ENCODE assay signal across 8 cellular contexts in the genomic region with DNA sequence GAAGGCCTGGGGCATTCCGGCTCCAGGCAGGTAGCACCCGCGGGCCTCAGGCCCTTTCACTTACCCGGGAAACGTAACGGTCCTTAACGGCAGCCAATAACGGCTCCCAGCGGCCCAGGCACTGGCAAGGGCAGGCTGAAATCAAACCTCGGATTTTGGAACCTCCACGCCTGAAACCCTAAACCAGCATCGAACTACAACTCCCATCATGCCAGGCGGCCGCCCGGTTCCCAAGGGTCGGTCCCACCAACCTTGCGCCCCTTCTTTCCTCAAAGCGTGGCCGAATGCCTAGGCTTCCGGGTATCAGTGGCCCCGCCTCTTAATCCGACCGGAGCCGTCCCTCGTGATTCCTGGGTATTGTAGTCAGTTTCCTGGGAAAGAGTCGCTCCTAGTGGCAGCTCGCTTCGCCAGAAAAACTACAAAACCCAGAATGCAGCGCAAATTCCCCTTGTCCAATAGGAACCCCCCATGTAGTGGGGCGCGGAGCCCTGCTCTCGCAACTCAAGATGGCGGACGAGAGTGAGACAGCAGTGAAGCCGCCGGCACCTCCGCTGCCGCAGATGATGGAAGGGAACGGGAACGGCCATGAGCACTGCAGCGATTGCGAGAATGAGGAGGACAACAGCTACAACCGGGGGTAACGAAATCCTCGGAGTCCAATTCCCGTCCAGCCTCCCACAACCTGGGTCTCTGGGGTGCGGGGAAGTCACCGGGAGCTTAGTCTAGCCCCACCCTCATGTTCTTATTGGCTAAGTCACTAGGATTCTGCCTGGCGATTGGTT. TPM values are rescaled to one million over a fixed set of nuclear protein-coding genes. Genes with fewer than 3 reads are reported as not detected.
DNase-seq lines count a peak whose midpoint lies in the region; ATAC-seq and TF ChIP-seq lines count a peak whose summit lies in the region.

A gene (plus strand): TSS at position 494 of the 782 bp plus-strand sequence. CDS start 13 bp downstream, at position 507.

- H3K36me3 Mint-ChIP-seq in WTC11 = peaks cover 6% of the 10 kb centered on the region

- TF ChIP-seq CTCF in AG04450 (IDR thresholded peaks at IDR 0.05; ENCODE audit: low read depth, low read length) (no peak), WTC11 (IDR thresholded peaks at IDR 0.05) (no peak), cardiac fibroblast (IDR thresholded peaks at IDR 0.05; ENCODE audit: low read depth, low read length) (no peak), smooth muscle cell (IDR thresholded peaks at IDR 0.05; ENCODE audit: borderline replicate concordance, insufficient read depth, poor library complexity, severe bottlenecking) (no peak)

- no peaks in the 10 kb centered on the region for H3K36me3 ChIP-seq in smooth muscle cell (ENCODE audit: low read depth)

- peaks cover 4% of the 10 kb centered on the region for H3K4me1 Mint-ChIP-seq in WTC11

- H3K27me3 ChIP-seq in AG04450 (ENCODE audit: control insufficient read depth, insufficient read depth, low read length) (no peaks in the 10 kb centered on the region), smooth muscle cell (ENCODE audit: low read depth) (no peaks in the 10 kb centered on the region)

- H3K4me1 ChIP-seq in smooth muscle cell (ENCODE audit: low read depth) = peaks cover 16% of the 10 kb centered on the region

- H4K20me1 ChIP-seq in smooth muscle cell (ENCODE audit: low read depth) = peaks cover 43% of the 10 kb centered on the region

- POLR2A ChIA-PET in AG04450 (lab: Yijun Ruan, JAX) = interaction anchor here (0.5 to 2.5 kb wide), 10 partner anchors 9 to 162 kb away, joined by 3 to 26 read pairs (median 6); a partner anchor contains a TSS
- POLR2A ChIA-PET in WTC11 (lab: Charles Lee) = interaction anchor here (0.5 to 1.3 kb wide), 6 partner anchors 22 to 952 kb away, joined by 3 to 11 read pairs (median 3); a partner anchor contains a TSS

- 1% methylated on average over 49 of the region's 49 CpGs for WGBS in smooth muscle cell (ENCODE audit: low lambda C conversion rate)

- no peaks in the 10 kb centered on the region; the same call in 1 of the 2 replicates for H3K9me3 ChIP-seq in AG04450 (ENCODE audit: control insufficient read depth, insufficient read depth, low read length)
- H3K9me3 ChIP-seq in smooth muscle cell (replicated peaks; ENCODE audit: low read depth) = no peaks in the 10 kb centered on the region

- ATAC-seq in GM18909 (IDR thresholded peaks at IDR 0.05; ENCODE audit: poor library complexity, unreplicated experiment) (peak; percentile 90), HG03175 (IDR thresholded peaks at IDR 0.05; ENCODE audit: unreplicated experiment) (peak; percentile 87), WTC11 (peak; percentile 96)

- H3K4me2 ChIP-seq in smooth muscle cell = peak within 1 kb of the TSS; percentile 97

- peak within 1 kb of the TSS; percentile 100 for H3K27ac Mint-ChIP-seq in WTC11

- peaks cover 61% of the 10 kb centered on the region for H3K79me2 ChIP-seq in smooth muscle cell (ENCODE audit: low read depth)

- no peaks in the 10 kb centered on the region for H3K9me3 Mint-ChIP-seq in WTC11

- peak within 1 kb of the TSS; percentile 91 for H3K4me3 ChIP-seq in AG04450 (ENCODE audit: low read depth, low read length)
- peak within 1 kb of the TSS; percentile 80 to 98 for H3K4me3 ChIP-seq in cardiac fibroblast (replicated peaks in 1 of 2; ENCODE audit: low read depth in 2 of 2, low read length in 2 of 2)
- peak within 1 kb of the TSS; percentile 94 for H3K4me3 ChIP-seq in smooth muscle cell

- H3K27ac ChIP-seq in AG04450 (ENCODE audit: low read depth, low read length) = peak within 1 kb of the TSS; percentile 84
- H3K27ac ChIP-seq in smooth muscle cell (ENCODE audit: low read depth) = peak within 1 kb of the TSS; percentile 88

- no peaks in the 10 kb centered on the region for H3K27me3 Mint-ChIP-seq in WTC11 (ENCODE audit: low read depth)

- peak within 1 kb of the TSS; percentile 95 for H3K9ac ChIP-seq in smooth muscle cell (ENCODE audit: low read depth)

- CTCF ChIA-PET in AG04450 (lab: Charles Lee) (interaction anchor here (1.6 to 3.3 kb wide), 4 partner anchors 35 to 88 kb away, joined by 3 to 14 read pairs (median 7); a partner anchor contains a TSS), WTC11 (lab: Charles Lee) (interaction anchor here (0.6 to 2.7 kb wide), 11 partner anchors 12 to 141 kb away, joined by 3 to 19 read pairs (median 4); a partner anchor contains a TSS)

- no peaks in the 10 kb centered on the region for H3F3A ChIP-seq in smooth muscle cell (ENCODE audit: low read depth)

- DNase-seq in AG04450 (ENCODE audit: low read depth, low spot score) (peak; percentile 98), NCI-H226 (peak; percentile 99), WTC11 (ENCODE audit: low spot score) (peak; percentile 98), cardiac fibroblast (ENCODE audit: low read depth in 2 of 2) (peak; percentile 100), iPS-NIHi7 (ENCODE audit: extremely low spot score) (peak; percentile 96), smooth muscle cell (lab: John Stamatoyannopoulos, UW; ENCODE audit: unreplicated experiment) (peak; percentile 83)

- peak within 1 kb of the TSS; percentile 99 for H3K4me3 Mint-ChIP-seq in WTC11

- peak within 1 kb of the TSS; percentile 88 for H2AFZ ChIP-seq in smooth muscle cell (ENCODE audit: low read depth)

TF ChIP-seq in WTC11, 78 proteins besides CTCF, POLR2A, EP300 and RAD21 (continues in another document):
- TF ChIP-seq HMGA2 (CRISPR knock-in tag; IDR thresholded peaks at IDR 0.05) = no peak
- TF ChIP-seq ATF1 (CRISPR knock-in tag; IDR thresholded peaks at IDR 0.05) = no peak
- no peak for TF ChIP-seq RORB (CRISPR knock-in tag; IDR thresholded peaks at IDR 0.05)
- TF ChIP-seq, protein P1, sequence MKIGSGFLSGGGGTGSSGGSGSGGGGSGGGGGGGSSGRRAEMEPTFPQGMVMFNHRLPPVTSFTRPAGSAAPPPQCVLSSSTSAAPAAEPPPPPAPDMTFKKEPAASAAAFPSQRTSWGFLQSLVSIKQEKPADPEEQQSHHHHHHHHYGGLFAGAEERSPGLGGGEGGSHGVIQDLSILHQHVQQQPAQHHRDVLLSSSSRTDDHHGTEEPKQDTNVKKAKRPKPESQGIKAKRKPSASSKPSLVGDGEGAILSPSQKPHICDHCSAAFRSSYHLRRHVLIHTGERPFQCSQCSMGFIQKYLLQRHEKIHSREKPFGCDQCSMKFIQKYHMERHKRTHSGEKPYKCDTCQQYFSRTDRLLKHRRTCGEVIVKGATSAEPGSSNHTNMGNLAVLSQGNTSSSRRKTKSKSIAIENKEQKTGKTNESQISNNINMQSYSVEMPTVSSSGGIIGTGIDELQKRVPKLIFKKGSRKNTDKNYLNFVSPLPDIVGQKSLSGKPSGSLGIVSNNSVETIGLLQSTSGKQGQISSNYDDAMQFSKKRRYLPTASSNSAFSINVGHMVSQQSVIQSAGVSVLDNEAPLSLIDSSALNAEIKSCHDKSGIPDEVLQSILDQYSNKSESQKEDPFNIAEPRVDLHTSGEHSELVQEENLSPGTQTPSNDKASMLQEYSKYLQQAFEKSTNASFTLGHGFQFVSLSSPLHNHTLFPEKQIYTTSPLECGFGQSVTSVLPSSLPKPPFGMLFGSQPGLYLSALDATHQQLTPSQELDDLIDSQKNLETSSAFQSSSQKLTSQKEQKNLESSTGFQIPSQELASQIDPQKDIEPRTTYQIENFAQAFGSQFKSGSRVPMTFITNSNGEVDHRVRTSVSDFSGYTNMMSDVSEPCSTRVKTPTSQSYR (CRISPR knock-in tag; IDR thresholded peaks at IDR 0.05) = no peak
- TF ChIP-seq, protein P2, sequence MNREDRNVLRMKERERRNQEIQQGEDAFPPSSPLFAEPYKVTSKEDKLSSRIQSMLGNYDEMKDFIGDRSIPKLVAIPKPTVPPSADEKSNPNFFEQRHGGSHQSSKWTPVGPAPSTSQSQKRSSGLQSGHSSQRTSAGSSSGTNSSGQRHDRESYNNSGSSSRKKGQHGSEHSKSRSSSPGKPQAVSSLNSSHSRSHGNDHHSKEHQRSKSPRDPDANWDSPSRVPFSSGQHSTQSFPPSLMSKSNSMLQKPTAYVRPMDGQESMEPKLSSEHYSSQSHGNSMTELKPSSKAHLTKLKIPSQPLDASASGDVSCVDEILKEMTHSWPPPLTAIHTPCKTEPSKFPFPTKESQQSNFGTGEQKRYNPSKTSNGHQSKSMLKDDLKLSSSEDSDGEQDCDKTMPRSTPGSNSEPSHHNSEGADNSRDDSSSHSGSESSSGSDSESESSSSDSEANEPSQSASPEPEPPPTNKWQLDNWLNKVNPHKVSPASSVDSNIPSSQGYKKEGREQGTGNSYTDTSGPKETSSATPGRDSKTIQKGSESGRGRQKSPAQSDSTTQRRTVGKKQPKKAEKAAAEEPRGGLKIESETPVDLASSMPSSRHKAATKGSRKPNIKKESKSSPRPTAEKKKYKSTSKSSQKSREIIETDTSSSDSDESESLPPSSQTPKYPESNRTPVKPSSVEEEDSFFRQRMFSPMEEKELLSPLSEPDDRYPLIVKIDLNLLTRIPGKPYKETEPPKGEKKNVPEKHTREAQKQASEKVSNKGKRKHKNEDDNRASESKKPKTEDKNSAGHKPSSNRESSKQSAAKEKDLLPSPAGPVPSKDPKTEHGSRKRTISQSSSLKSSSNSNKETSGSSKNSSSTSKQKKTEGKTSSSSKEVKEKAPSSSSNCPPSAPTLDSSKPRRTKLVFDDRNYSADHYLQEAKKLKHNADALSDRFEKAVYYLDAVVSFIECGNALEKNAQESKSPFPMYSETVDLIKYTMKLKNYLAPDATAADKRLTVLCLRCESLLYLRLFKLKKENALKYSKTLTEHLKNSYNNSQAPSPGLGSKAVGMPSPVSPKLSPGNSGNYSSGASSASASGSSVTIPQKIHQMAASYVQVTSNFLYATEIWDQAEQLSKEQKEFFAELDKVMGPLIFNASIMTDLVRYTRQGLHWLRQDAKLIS (CRISPR knock-in tag; IDR thresholded peaks at IDR 0.05; ENCODE audit: borderline replicate concordance) = no peak
- TF ChIP-seq ZBTB21 (CRISPR knock-in tag; IDR thresholded peaks at IDR 0.05; ENCODE audit: borderline replicate concordance) = no peak
- TF ChIP-seq SP1 (CRISPR knock-in tag; conservative IDR thresholded peaks at IDR 0.05) = peak; percentile 89
- no peak for TF ChIP-seq ZNF263 (CRISPR knock-in tag; IDR thresholded peaks at IDR 0.05; ENCODE audit: low read depth)

RNA-seq across cellular contexts. Expression of the gene that starts here (rescaled TPM):
- polyA plus RNA-seq in AG04450 (2011; rRNA removed) = 60.6 and 63.6 TPM in 2 replicates
- 62.0 and 70.9 TPM in 2 replicates for polyA minus RNA-seq in AG04450 (2011; rRNA and poly(A)+ RNA removed)
- total RNA-seq in WTC11 (2021) = 152 to 162 TPM (median 153 TPM) in 3 replicates
- total RNA-seq in smooth muscle cell = 78.7 and 87.6 TPM in 2 replicates
- 105 and 148 TPM in 2 replicates for polyA plus RNA-seq in smooth muscle cell

Comparison
In these comparisons a context has a peak if more than half of its experiments do, and no peak if none do; other contexts are left out.
1. Peak in every context shown above with its lines: DNase-seq, ATAC-seq, H3K4me3 ChIP-seq and H3K27ac ChIP-seq.